In genomic region chr7:82410461-82410860, GRCh38 we compare ENCODE assay signal across 14 cellular contexts. TPM values are rescaled to one million over a fixed set of nuclear protein-coding genes. Genes with fewer than 3 reads are reported as not detected.
DNase-seq lines count a peak whose midpoint lies in the region; ATAC-seq lines count a peak whose summit lies in the region.
"Had no signal": no experiment of that assay in that cellular context is flagged by ENCODE, and none has a peak within 500 bp of the region (broad histone marks: within the 10 kb centered on the region; RNA-seq: fewer than 3 reads in every experiment).

No MANE protein-coding gene starts in this region.

- H3K9me3 Mint-ChIP-seq in effector memory CD8-positive, alpha-beta T cell, result peaks cover 8% of the 10 kb centered on the region in 2 donors
- H3K9me3 Mint-ChIP-seq: HFFc6 had no signal

- no peak overlapping the region for H3K27ac Mint-ChIP-seq in effector memory CD8-positive, alpha-beta T cell
- H3K27ac Mint-ChIP-seq: CD4-positive, CD25-positive, alpha-beta regulatory T cell; HFFc6 had no signal

- H3K27ac ChIP-seq in rectal smooth muscle tissue (ENCODE audit: low read depth, low read length) (peak overlapping the region; percentile 31), aorta (ENCODE audit: low read depth in 1 of 2, low read length in 2 of 2) (no peak overlapping the region)
- H3K27ac ChIP-seq: pancreas had no signal

- no peak overlapping the region for H3K4me3 ChIP-seq in rectal smooth muscle tissue (ENCODE audit: low read length)
- no peak overlapping the region for H3K4me3 ChIP-seq in aorta (ENCODE audit: low read length in 2 of 2)
- H3K4me3 ChIP-seq: pancreas had no signal

- H3K4me1 ChIP-seq in rectal smooth muscle tissue (ENCODE audit: control insufficient read depth, insufficient read depth, low read length) (peaks cover 6% of the 10 kb centered on the region), aorta (ENCODE audit: control insufficient read depth in 1 of 2, insufficient read depth in 2 of 2, low read length in 2 of 2) (no peaks in the 10 kb centered on the region)
- H3K4me1 ChIP-seq: pancreas had no signal

- H3K9me3 ChIP-seq in aorta (ENCODE audit: control insufficient read depth, low read length), result no peaks in the 10 kb centered on the region
- H3K9me3 ChIP-seq: pancreas had no signal

- H3K36me3 ChIP-seq in rectal smooth muscle tissue (ENCODE audit: control insufficient read depth, insufficient read depth, low read length), result no peaks in the 10 kb centered on the region
- H3K36me3 ChIP-seq in aorta (ENCODE audit: control insufficient read depth in 1 of 2, insufficient read depth in 2 of 2, low read length in 1 of 2), result no peaks in the 10 kb centered on the region
- H3K36me3 ChIP-seq: pancreas had no signal

- no peaks in the 10 kb centered on the region for H3K27me3 Mint-ChIP-seq in effector memory CD8-positive, alpha-beta T cell
- H3K27me3 Mint-ChIP-seq: CD4-positive, CD25-positive, alpha-beta regulatory T cell had no signal

- no peak overlapping the region for H3K4me3 Mint-ChIP-seq in effector memory CD8-positive, alpha-beta T cell
- H3K4me3 Mint-ChIP-seq: CD4-positive, CD25-positive, alpha-beta regulatory T cell; HFFc6 had no signal

- 71 to 74% methylated on average over 10 of the region's 10 CpGs for WGBS in aorta, 2 donors

- H3K27me3 ChIP-seq in rectal smooth muscle tissue (ENCODE audit: control insufficient read depth, insufficient read depth, low read length) (no peaks in the 10 kb centered on the region), aorta (ENCODE audit: control insufficient read depth in 1 of 2, insufficient read depth in 2 of 2, low read length in 1 of 2) (no peaks in the 10 kb centered on the region)
- H3K27me3 ChIP-seq: pancreas had no signal

- H3K9ac ChIP-seq in rectal smooth muscle tissue (ENCODE audit: low read length), result no peak overlapping the region

- intact Hi-C loops in cardiac septum (cut with DNase I) (no loop called here), aorta (cut with DNase I) (no loop called here)

- H3K4me1 Mint-ChIP-seq in effector memory CD8-positive, alpha-beta T cell (ENCODE audit: low read depth in 2 of 2), result no peaks in the 10 kb centered on the region
- H3K4me1 Mint-ChIP-seq: CD4-positive, CD25-positive, alpha-beta regulatory T cell had no signal

- H3K36me3 Mint-ChIP-seq in effector memory CD8-positive, alpha-beta T cell (ENCODE audit: insufficient read depth), result no peaks in the 10 kb centered on the region
- H3K36me3 Mint-ChIP-seq: CD4-positive, CD25-positive, alpha-beta regulatory T cell had no signal

- DNase-seq in NCI-H128 (lab: John Stamatoyannopoulos, UW; ENCODE audit: unreplicated experiment), result peak; percentile 42
- DNase-seq in NCI-H69 (lab: John Stamatoyannopoulos, UW), result peak; percentile 93
- DNase-seq in cardiac septum (ENCODE audit: low spot score), result peak; percentile 85
- DNase-seq in effector memory CD8-positive, alpha-beta T cell, result no peak
- DNase-seq in NCI-H2196 (lab: John Stamatoyannopoulos, UW; ENCODE audit: unreplicated experiment), result no peak
- no peak for DNase-seq in aorta
- DNase-seq in retina, result no peak
- DNase-seq: activated CD8-positive, alpha-beta memory T cell treated with anti-CD3 and anti-CD28 coated beads, Interleukin-2, amount 50 U/mL, for 48 hours; CD4-positive, CD25-positive, alpha-beta regulatory T cell; HFFc6; kidney glomerular epithelial cell; trophoblast cell had no signal

- no peak for ATAC-seq in effector memory CD8-positive, alpha-beta T cell (replicated peaks)
- no peak for ATAC-seq in aorta (ENCODE audit: low FRiP score)

RNA-seq across cellular contexts. Expression of gene CACNA2D1, which starts 33.1 kb away (rescaled TPM):
- total RNA-seq in cardiac septum (87.3 TPM), aorta (10 to 100 TPM; 40.5 to 40.7 TPM)
- 1 to 10 TPM; 4.5 to 8.0 TPM for polyA plus RNA-seq in aorta
- total RNA-seq: CD4-positive, CD25-positive, alpha-beta regulatory T cell had no signal
- polyA plus RNA-seq: CD4-positive, CD25-positive, alpha-beta regulatory T cell had no signal

Comparison
In these comparisons a context has a peak if more than half of its experiments do, and no peak if none do; other contexts are left out.
1. DNase-seq: peak in NCI-H128 (single experiment), NCI-H69 (single experiment) and cardiac septum (single experiment); none in effector memory CD8-positive, alpha-beta T cell (0 of 3), NCI-H2196 (single experiment), aorta (0 of 2) and retina (single experiment).